3 cellular contexts compared by ENCODE assay signal in the genomic region with DNA sequence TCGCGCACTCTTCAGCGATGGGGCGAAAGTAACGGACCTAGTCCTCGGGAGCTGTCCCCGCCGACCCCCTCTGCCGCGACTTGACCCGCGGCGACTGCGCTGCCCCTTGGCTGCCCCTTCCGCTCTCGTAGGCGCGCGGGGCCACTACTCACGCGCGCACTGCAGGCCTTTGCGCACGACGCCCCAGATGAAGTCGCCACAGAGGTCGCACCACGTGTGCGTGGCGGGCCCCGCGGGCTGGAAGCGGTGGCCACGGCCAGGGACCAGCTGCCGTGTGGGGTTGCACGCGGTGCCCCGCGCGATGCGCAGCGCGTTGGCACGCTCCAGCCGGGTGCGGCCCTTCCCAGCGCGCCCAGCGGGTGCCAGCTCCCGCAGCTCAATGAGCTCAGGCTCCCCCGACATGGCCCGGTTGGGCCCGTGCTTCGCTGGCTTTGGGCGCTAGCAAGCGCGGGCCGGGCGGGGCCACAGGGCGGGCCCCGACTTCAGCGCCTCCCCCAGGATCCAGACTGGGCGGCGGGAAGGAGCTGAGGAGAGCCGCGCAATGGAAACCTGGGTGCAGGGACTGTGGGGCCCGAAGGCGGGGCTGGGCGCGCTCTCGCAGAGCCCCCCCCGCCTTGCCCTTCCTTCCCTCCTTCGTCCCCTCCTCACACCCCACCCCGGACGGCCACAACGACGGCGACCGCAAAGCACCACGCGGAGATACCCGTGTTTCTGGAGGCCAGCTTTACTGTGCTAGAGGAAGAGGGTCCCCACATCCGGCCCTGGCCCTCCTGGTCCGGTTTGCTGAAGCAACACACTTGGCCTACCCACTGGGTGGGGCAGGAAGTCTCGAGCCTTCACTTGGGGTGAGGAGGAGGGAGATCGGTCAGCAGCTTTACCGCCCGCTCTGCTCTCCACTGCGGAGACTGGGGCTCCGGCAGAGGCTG.
TF ChIP-seq lines count a peak whose summit lies in the region.

A gene with protein sequence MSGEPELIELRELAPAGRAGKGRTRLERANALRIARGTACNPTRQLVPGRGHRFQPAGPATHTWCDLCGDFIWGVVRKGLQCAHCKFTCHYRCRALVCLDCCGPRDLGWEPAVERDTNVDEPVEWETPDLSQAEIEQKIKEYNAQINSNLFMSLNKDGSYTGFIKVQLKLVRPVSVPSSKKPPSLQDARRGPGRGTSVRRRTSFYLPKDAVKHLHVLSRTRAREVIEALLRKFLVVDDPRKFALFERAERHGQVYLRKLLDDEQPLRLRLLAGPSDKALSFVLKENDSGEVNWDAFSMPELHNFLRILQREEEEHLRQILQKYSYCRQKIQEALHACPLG (minus strand): TSS at position 433 of the 926 bp plus-strand sequence. CDS start 31 bp downstream, at position 402.

TF ChIP-seq in SK-N-SH, 30 proteins besides CTCF, POLR2A, EP300 and RAD21 (continues in another document):
- TF ChIP-seq RXRA (IDR thresholded peaks at IDR 0.05; ENCODE audit: borderline replicate concordance, low read depth) (no peak), REST (IDR thresholded peaks at IDR 0.05; ENCODE audit: low read depth, low read length) (no peak), NFIC (IDR thresholded peaks at IDR 0.05; ENCODE audit: borderline replicate concordance) (no peak), POLR2AphosphoS5 (IDR thresholded peaks at IDR 0.05; ENCODE audit: low read depth, low read length) (no peak), EZH2phosphoT487 (IDR thresholded peaks at IDR 0.05; ENCODE audit: borderline replicate concordance, low read depth) (no peak), CHD2 (IDR thresholded peaks at IDR 0.05; ENCODE audit: low read length, partially characterized antibody) (no peak), GABPA (IDR thresholded peaks at IDR 0.05; ENCODE audit: low read depth) (no peak), RFX5 (IDR thresholded peaks at IDR 0.05; ENCODE audit: low read length) (no peak), USF1 (IDR thresholded peaks at IDR 0.05; ENCODE audit: borderline replicate concordance, low read depth) (no peak), GATA2 (CRISPR knock-in tag; IDR thresholded peaks at IDR 0.05) (no peak), FOXM1 (IDR thresholded peaks at IDR 0.05; ENCODE audit: low read depth) (no peak), FOXJ3 (CRISPR knock-in tag; IDR thresholded peaks at IDR 0.05) (no peak)
- TF ChIP-seq, protein P1, sequence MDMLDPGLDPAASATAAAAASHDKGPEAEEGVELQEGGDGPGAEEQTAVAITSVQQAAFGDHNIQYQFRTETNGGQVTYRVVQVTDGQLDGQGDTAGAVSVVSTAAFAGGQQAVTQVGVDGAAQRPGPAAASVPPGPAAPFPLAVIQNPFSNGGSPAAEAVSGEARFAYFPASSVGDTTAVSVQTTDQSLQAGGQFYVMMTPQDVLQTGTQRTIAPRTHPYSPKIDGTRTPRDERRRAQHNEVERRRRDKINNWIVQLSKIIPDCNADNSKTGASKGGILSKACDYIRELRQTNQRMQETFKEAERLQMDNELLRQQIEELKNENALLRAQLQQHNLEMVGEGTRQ (IDR thresholded peaks at IDR 0.05; ENCODE audit: borderline replicate concordance, low read depth, low read length) = no peak

TF ChIP-seq in SK-N-SH treated with all-trans-retinoic acid at 6 μM for 48 hours, 23 proteins besides CTCF, POLR2A, EP300 and RAD21 (continues in another document):
- TF ChIP-seq TCF4 (CRISPR knock-in tag; IDR thresholded peaks at IDR 0.05; ENCODE audit: borderline replicate concordance) (no peak), RARB (CRISPR knock-in tag; IDR thresholded peaks at IDR 0.05) (no peak), BACH2 (CRISPR knock-in tag; IDR thresholded peaks at IDR 0.05; ENCODE audit: borderline replicate concordance) (no peak), CSDC2 (CRISPR knock-in tag; IDR thresholded peaks at IDR 0.05) (no peak), GLIS3 (CRISPR knock-in tag; IDR thresholded peaks at IDR 0.05) (no peak), ZFP30 (CRISPR knock-in tag; IDR thresholded peaks at IDR 0.05) (no peak), ZNF565 (CRISPR knock-in tag; conservative IDR thresholded peaks at IDR 0.05; ENCODE audit: low read depth) (no peak), ZNF8 (CRISPR knock-in tag; IDR thresholded peaks at IDR 0.05) (no peak), CSRNP3 (CRISPR knock-in tag; IDR thresholded peaks at IDR 0.05) (no peak), POU6F1 (CRISPR knock-in tag; IDR thresholded peaks at IDR 0.05; ENCODE audit: borderline replicate concordance, low read depth) (no peak), ZNF70 (CRISPR knock-in tag; IDR thresholded peaks at IDR 0.05) (no peak), SNAI2 (CRISPR knock-in tag; IDR thresholded peaks at IDR 0.05) (no peak), ZC3H10 (CRISPR knock-in tag; IDR thresholded peaks at IDR 0.05) (no peak), ARNTL (CRISPR knock-in tag; IDR thresholded peaks at IDR 0.05; ENCODE audit: borderline replicate concordance, low read depth) (no peak), OSR1 (CRISPR knock-in tag; IDR thresholded peaks at IDR 0.05) (no peak), TSHZ2 (CRISPR knock-in tag; IDR thresholded peaks at IDR 0.05) (no peak)

TF ChIP-seq in K562, 482 proteins besides CTCF, POLR2A, EP300 and RAD21 (continues in another document):
- TF ChIP-seq ZBTB17 (CRISPR knock-in tag; IDR thresholded peaks at IDR 0.05) = peak; percentile 94
- TF ChIP-seq, protein P2, sequence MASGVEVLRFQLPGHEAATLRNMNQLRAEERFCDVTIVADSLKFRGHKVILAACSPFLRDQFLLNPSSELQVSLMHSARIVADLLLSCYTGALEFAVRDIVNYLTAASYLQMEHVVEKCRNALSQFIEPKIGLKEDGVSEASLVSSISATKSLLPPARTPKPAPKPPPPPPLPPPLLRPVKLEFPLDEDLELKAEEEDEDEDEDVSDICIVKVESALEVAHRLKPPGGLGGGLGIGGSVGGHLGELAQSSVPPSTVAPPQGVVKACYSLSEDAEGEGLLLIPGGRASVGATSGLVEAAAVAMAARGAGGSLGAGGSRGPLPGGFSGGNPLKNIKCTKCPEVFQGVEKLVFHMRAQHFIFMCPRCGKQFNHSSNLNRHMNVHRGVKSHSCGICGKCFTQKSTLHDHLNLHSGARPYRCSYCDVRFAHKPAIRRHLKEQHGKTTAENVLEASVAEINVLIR (CRISPR knock-in tag; IDR thresholded peaks at IDR 0.05) = no peak
- TF ChIP-seq, protein P3, sequence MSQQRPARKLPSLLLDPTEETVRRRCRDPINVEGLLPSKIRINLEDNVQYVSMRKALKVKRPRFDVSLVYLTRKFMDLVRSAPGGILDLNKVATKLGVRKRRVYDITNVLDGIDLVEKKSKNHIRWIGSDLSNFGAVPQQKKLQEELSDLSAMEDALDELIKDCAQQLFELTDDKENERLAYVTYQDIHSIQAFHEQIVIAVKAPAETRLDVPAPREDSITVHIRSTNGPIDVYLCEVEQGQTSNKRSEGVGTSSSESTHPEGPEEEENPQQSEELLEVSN (IDR thresholded peaks at IDR 0.05; ENCODE audit: borderline replicate concordance in 1 of 2, extremely low read depth in 1 of 2, insufficient read depth in 1 of 2, insufficient read length in 1 of 2, low read depth in 1 of 2, low read length in 1 of 2, poor library complexity in 1 of 2, severe bottlenecking in 1 of 2) = peak; percentile 48 to 49
- TF ChIP-seq ZNF696 (CRISPR knock-in tag; conservative IDR thresholded peaks at IDR 0.05) = no peak
- TF ChIP-seq GABPA (tag; conservative IDR thresholded peaks at IDR 0.05; ENCODE audit: low read depth) = peak; percentile 69
- TF ChIP-seq SUPT5H (IDR thresholded peaks at IDR 0.05) = 0 out of 2 replicates have a peak, but pooled peaks have one; percentile 42
- TF ChIP-seq SIN3A (IDR thresholded peaks at IDR 0.05; ENCODE audit: borderline replicate concordance in 2 of 2, control insufficient read depth in 1 of 2, low read depth in 2 of 2, low read length in 2 of 2) = no peak
- TF ChIP-seq ATF1 (CRISPR knock-in tag; IDR thresholded peaks at IDR 0.05) = no peak
- 0 out of 2 replicates have a peak, but pooled peaks have one; percentile 30 for TF ChIP-seq ATF1 (tag; IDR thresholded peaks at IDR 0.05)
- 0 out of 2 replicates have a peak, but pooled peaks have one; percentile 6 for TF ChIP-seq BHLHE40 (IDR thresholded peaks at IDR 0.05; ENCODE audit: low read length)
- TF ChIP-seq, protein P4, sequence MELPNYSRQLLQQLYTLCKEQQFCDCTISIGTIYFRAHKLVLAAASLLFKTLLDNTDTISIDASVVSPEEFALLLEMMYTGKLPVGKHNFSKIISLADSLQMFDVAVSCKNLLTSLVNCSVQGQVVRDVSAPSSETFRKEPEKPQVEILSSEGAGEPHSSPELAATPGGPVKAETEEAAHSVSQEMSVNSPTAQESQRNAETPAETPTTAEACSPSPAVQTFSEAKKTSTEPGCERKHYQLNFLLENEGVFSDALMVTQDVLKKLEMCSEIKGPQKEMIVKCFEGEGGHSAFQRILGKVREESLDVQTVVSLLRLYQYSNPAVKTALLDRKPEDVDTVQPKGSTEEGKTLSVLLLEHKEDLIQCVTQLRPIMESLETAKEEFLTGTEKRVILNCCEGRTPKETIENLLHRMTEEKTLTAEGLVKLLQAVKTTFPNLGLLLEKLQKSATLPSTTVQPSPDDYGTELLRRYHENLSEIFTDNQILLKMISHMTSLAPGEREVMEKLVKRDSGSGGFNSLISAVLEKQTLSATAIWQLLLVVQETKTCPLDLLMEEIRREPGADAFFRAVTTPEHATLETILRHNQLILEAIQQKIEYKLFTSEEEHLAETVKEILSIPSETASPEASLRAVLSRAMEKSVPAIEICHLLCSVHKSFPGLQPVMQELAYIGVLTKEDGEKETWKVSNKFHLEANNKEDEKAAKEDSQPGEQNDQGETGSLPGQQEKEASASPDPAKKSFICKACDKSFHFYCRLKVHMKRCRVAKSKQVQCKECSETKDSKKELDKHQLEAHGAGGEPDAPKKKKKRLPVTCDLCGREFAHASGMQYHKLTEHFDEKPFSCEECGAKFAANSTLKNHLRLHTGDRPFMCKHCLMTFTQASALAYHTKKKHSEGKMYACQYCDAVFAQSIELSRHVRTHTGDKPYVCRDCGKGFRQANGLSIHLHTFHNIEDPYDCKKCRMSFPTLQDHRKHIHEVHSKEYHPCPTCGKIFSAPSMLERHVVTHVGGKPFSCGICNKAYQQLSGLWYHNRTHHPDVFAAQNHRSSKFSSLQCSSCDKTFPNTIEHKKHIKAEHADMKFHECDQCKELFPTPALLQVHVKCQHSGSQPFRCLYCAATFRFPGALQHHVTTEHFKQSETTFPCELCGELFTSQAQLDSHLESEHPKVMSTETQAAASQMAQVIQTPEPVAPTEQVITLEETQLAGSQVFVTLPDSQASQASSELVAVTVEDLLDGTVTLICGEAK (IDR thresholded peaks at IDR 0.05) = 0 out of 2 replicates have a peak, but pooled peaks have one; percentile 44
- TF ChIP-seq, protein P4 (CRISPR knock-in tag; IDR thresholded peaks at IDR 0.05) = no peak
- TF ChIP-seq ZNF263 (CRISPR knock-in tag; IDR thresholded peaks at IDR 0.05; ENCODE audit: borderline replicate concordance) = peak; percentile 95
- TF ChIP-seq PPARD (CRISPR knock-in tag; IDR thresholded peaks at IDR 0.05) = no peak
- TF ChIP-seq CHD1 (IDR thresholded peaks at IDR 0.05; ENCODE audit: low read length) = peak; percentile 73
- peak; percentile 69 for TF ChIP-seq SAP30 (IDR thresholded peaks at IDR 0.05; ENCODE audit: borderline replicate concordance, insufficient read depth, low read depth, low read length, poor library complexity, severe bottlenecking)
- TF ChIP-seq KAT7 (CRISPR knock-in tag; IDR thresholded peaks at IDR 0.05; ENCODE audit: borderline replicate concordance) = 0 out of 2 replicates have a peak, but pooled peaks have one; percentile 58
- 0 out of 2 replicates have a peak, but pooled peaks have one; percentile 27 for TF ChIP-seq CBX1 (IDR thresholded peaks at IDR 0.05; ENCODE audit: low read depth)
